In genomic region chrX:119008122-119008744, GRCh38 we compare ENCODE assay signal across 2 cellular contexts.
A peak's percentile ranks its signal among the peaks of the same experiment; 100 is the strongest.
TF ChIP-seq lines count a peak whose summit lies in the region.

No MANE protein-coding gene starts in this region.

TF ChIP-seq in GM12878, 131 proteins besides CTCF, POLR2A, EP300 and RAD21:
- no peak for TF ChIP-seq E2F4 (IDR thresholded peaks at IDR 0.05; ENCODE audit: low read depth, low read length)
- no peak for TF ChIP-seq ZNF384 (IDR thresholded peaks at IDR 0.05; ENCODE audit: borderline replicate concordance, low read depth, low read length)
- peak; percentile 62; the same call in 1 of the 2 replicates for TF ChIP-seq SMC3 (IDR thresholded peaks at IDR 0.05; ENCODE audit: borderline replicate concordance, low read length)
- TF ChIP-seq NR2C2 (IDR thresholded peaks at IDR 0.05; ENCODE audit: borderline replicate concordance, control insufficient read depth, insufficient read length, low read depth) = no peak
- TF ChIP-seq KLF5 (IDR thresholded peaks at IDR 0.05; ENCODE audit: partially characterized antibody) = no peak
TF ChIP-seq in GM12878: peak in this region for 1.

TF ChIP-seq in HepG2, 621 proteins besides CTCF, POLR2A, EP300 and RAD21:
- TF ChIP-seq ZNF207 (IDR thresholded peaks at IDR 0.05; ENCODE audit: borderline replicate concordance) (no peak), ZNF180 (CRISPR knock-in tag; IDR thresholded peaks at IDR 0.05; ENCODE audit: borderline replicate concordance, low read depth) (no peak), ZFP36 (IDR thresholded peaks at IDR 0.05; ENCODE audit: borderline replicate concordance, low read depth, low read length, partially characterized antibody) (no peak), SMC3 (IDR thresholded peaks at IDR 0.05; ENCODE audit: low read length) (peak; percentile 21), ZNF432 (CRISPR knock-in tag; IDR thresholded peaks at IDR 0.05; ENCODE audit: borderline replicate concordance) (no peak)
